3 cellular contexts compared by ENCODE assay signal in the genomic region with DNA sequence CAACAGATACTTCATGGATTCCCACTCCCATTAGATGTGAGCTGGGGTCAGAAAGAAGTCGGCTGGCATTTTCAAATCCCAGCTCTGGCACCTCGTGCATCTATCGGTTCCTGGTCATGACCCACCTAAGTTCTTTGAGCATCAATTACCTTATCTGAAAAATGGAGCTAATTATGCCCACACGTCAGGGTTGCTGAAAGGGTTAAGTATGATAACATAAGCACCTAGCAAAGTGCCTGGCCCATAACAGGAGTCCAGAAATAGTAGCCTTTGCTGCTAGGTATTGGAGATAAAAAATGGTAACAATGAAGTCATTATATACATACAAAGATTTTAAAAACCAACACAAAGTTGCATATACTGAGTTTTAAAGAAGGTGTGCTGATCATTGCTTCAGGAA.
TF ChIP-seq lines count a peak whose summit lies in the region.

No MANE protein-coding gene starts in this region.

TF ChIP-seq in HepG2, 621 proteins besides CTCF, POLR2A, EP300 and RAD21:
- TF ChIP-seq U2AF1 (optimal IDR thresholded peaks at IDR 0.05; ENCODE audit: low read depth, low read length) (no peak), ZNF652 (CRISPR knock-in tag; IDR thresholded peaks at IDR 0.05; ENCODE audit: borderline replicate concordance, low read depth) (peak; percentile 78)

TF ChIP-seq in A549, 52 proteins besides CTCF, POLR2A, EP300 and RAD21:
- TF ChIP-seq MAX (IDR thresholded peaks at IDR 0.05), result no peak
- no peak for TF ChIP-seq HES2 (IDR thresholded peaks at IDR 0.05)
- TF ChIP-seq HEYL (CRISPR knock-in tag; IDR thresholded peaks at IDR 0.05), result no peak
- no peak for TF ChIP-seq SMC3 (IDR thresholded peaks at IDR 0.05)
- TF ChIP-seq, protein P1, sequence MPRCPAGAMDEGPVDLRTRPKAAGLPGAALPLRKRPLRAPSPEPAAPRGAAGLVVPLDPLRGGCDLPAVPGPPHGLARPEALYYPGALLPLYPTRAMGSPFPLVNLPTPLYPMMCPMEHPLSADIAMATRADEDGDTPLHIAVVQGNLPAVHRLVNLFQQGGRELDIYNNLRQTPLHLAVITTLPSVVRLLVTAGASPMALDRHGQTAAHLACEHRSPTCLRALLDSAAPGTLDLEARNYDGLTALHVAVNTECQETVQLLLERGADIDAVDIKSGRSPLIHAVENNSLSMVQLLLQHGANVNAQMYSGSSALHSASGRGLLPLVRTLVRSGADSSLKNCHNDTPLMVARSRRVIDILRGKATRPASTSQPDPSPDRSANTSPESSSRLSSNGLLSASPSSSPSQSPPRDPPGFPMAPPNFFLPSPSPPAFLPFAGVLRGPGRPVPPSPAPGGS (IDR thresholded peaks at IDR 0.05), result no peak
- no peak for TF ChIP-seq CBX2 (IDR thresholded peaks at IDR 0.05; ENCODE audit: borderline replicate concordance, low read depth)
- no peak for TF ChIP-seq PBX3 (IDR thresholded peaks at IDR 0.05)
- TF ChIP-seq MAZ (IDR thresholded peaks at IDR 0.05; ENCODE audit: borderline replicate concordance, low read depth, low read length), result no peak
- no peak for TF ChIP-seq FOXS1 (CRISPR knock-in tag; IDR thresholded peaks at IDR 0.05)
- TF ChIP-seq SREBF2 (IDR thresholded peaks at IDR 0.05), result no peak
- no peak for TF ChIP-seq CEBPB (IDR thresholded peaks at IDR 0.05)
- TF ChIP-seq ZC3H11A (IDR thresholded peaks at IDR 0.05), result no peak
- no peak for TF ChIP-seq KDM1A (IDR thresholded peaks at IDR 0.05; ENCODE audit: low read depth)
- no peak for TF ChIP-seq ESRRA (IDR thresholded peaks at IDR 0.05; ENCODE audit: borderline replicate concordance, low read length)
- no peak for TF ChIP-seq HOXB13 (CRISPR knock-in tag; IDR thresholded peaks at IDR 0.05; ENCODE audit: low read depth)

TF ChIP-seq in IMR-90, 13 proteins besides CTCF, POLR2A, EP300 and RAD21:
- TF ChIP-seq CEBPB (IDR thresholded peaks at IDR 0.05; ENCODE audit: low read depth, low read length), result no peak
